In genomic region chr3:170102421-170102820, GRCh38 we compare ENCODE assay signal across 15 cellular contexts.
DNase-seq lines count a peak whose midpoint lies in the region; ATAC-seq, FAIRE-seq and TF ChIP-seq lines count a peak whose summit lies in the region.
"Had no signal": no experiment of that assay in that cellular context is flagged by ENCODE, and none has a peak within 500 bp of the region (broad histone marks: within the 10 kb centered on the region; RNA-seq: fewer than 3 reads in every experiment).

No MANE protein-coding gene starts in this region.

- no peaks in the 10 kb centered on the region for H3K9me3 Mint-ChIP-seq in activated CD4-positive, alpha-beta T cell treated with anti-CD3 and anti-CD28 coated beads for 36 hours (ENCODE audit: low read depth)
- H3K9me3 Mint-ChIP-seq in stimulated activated effector memory CD8-positive, alpha-beta T cell treated with anti-CD3 and anti-CD28 coated beads, Interleukin-12 subunit alpha, Interleukin-12 subunit beta, amount 100 ng/mL, for 72 hours, result no peaks in the 10 kb centered on the region
- H3K9me3 Mint-ChIP-seq: CD4-positive, CD25-positive, alpha-beta regulatory T cell; IgD-negative memory B cell had no signal

- H3K4me1 Mint-ChIP-seq in activated CD4-positive, alpha-beta T cell treated with anti-CD3 and anti-CD28 coated beads for 36 hours, result peaks cover 18% of the 10 kb centered on the region
- peaks cover 11% of the 10 kb centered on the region for H3K4me1 Mint-ChIP-seq in stimulated activated effector memory CD8-positive, alpha-beta T cell treated with anti-CD3 and anti-CD28 coated beads, Interleukin-12 subunit alpha, Interleukin-12 subunit beta, amount 100 ng/mL, for 72 hours

- no peak for TF ChIP-seq POLR2A in GM12891 (IDR thresholded peaks at IDR 0.05; ENCODE audit: low read depth, low read length)

- no peaks in the 10 kb centered on the region for H3K27me3 Mint-ChIP-seq in activated CD4-positive, alpha-beta T cell treated with anti-CD3 and anti-CD28 coated beads for 36 hours
- H3K27me3 Mint-ChIP-seq: CD4-positive, CD25-positive, alpha-beta regulatory T cell; IgD-negative memory B cell had no signal

- CTCF ChIA-PET in activated CD4-positive, alpha-beta T cell treated with anti-CD3 and anti-CD28 coated beads for 36 hours (lab: Charles Lee), result no interaction called here

- no peak overlapping the region for H3K4me3 Mint-ChIP-seq in activated CD4-positive, alpha-beta T cell treated with anti-CD3 and anti-CD28 coated beads for 36 hours
- no peak overlapping the region for H3K4me3 Mint-ChIP-seq in stimulated activated effector memory CD8-positive, alpha-beta T cell treated with anti-CD3 and anti-CD28 coated beads, Interleukin-12 subunit alpha, Interleukin-12 subunit beta, amount 100 ng/mL, for 72 hours
- H3K4me3 Mint-ChIP-seq: CD4-positive, CD25-positive, alpha-beta regulatory T cell; IgD-negative memory B cell had no signal

- peaks cover 38% of the 10 kb centered on the region for H3K36me3 Mint-ChIP-seq in activated CD4-positive, alpha-beta T cell treated with anti-CD3 and anti-CD28 coated beads for 36 hours (ENCODE audit: low read depth)
- peaks cover 97% of the 10 kb centered on the region for H3K36me3 Mint-ChIP-seq in stimulated activated effector memory CD8-positive, alpha-beta T cell treated with anti-CD3 and anti-CD28 coated beads, Interleukin-12 subunit alpha, Interleukin-12 subunit beta, amount 100 ng/mL, for 72 hours

- POLR2A ChIA-PET in activated CD4-positive, alpha-beta T cell treated with anti-CD3 and anti-CD28 coated beads for 36 hours (lab: Charles Lee), result no interaction called here

- FAIRE-seq in GM12891 (lab: Jason Lieb, UNC), result peak; percentile 54
- FAIRE-seq: H54 had no signal

- H3K27ac Mint-ChIP-seq in activated CD4-positive, alpha-beta T cell treated with anti-CD3 and anti-CD28 coated beads for 36 hours, result peak overlapping the region; percentile 67
- H3K27ac Mint-ChIP-seq in stimulated activated effector memory CD8-positive, alpha-beta T cell treated with anti-CD3 and anti-CD28 coated beads, Interleukin-12 subunit alpha, Interleukin-12 subunit beta, amount 100 ng/mL, for 72 hours, result peak overlapping the region; percentile 58
- H3K27ac Mint-ChIP-seq: IgD-negative memory B cell had no signal

- DNase-seq in activated CD4-positive, alpha-beta T cell treated with anti-CD3 and anti-CD28 coated beads for 36 hours, result no peak
- DNase-seq in activated CD4-positive, alpha-beta T cell treated with anti-CD3 and anti-CD28 coated beads, Interleukin-2, amount 50 U/mL, for 4 hours, result no peak
- DNase-seq in GM12891 (ENCODE audit: insufficient read length, low spot score) (no peak), hippocampal formation (lab: John Stamatoyannopoulos, UW) (peak; percentile 2 to 25), NCI-H1436 treated with DMSO at 0.1 percent for 48 hours (lab: John Stamatoyannopoulos, UW) (no peak)
- no peak for DNase-seq in stimulated activated effector memory CD8-positive, alpha-beta T cell treated with anti-CD3 and anti-CD28 coated beads, Interleukin-12 subunit alpha, Interleukin-12 subunit beta, amount 100 ng/mL, for 72 hours (ENCODE audit: low spot score in 2 of 2)
- DNase-seq in stimulated activated CD4-positive, alpha-beta T cell treated with anti-CD3 and anti-CD28 coated beads, Interleukin-2, amount 100 ng/mL, for 24 hours, result no peak
- DNase-seq: AML-193; CD4-positive, CD25-positive, alpha-beta regulatory T cell; DMS79; GM23248 had no signal

- intact Hi-C loops in activated CD4-positive, alpha-beta T cell treated with anti-CD3 and anti-CD28 coated beads for 36 hours (cut with DNase I, micrococcal nuclease), result no loop called here

- ATAC-seq in activated CD4-positive, alpha-beta T cell treated with anti-CD3 and anti-CD28 coated beads for 36 hours, result no peak
- no peak for ATAC-seq in stimulated activated effector memory CD8-positive, alpha-beta T cell treated with anti-CD3 and anti-CD28 coated beads, Interleukin-12 subunit alpha, Interleukin-12 subunit beta, amount 100 ng/mL, for 72 hours
- no peak for ATAC-seq in GM21381 (IDR thresholded peaks at IDR 0.05; ENCODE audit: unreplicated experiment)
- ATAC-seq: HCT116 had no signal

TF ChIP-seq in GM12891, 5 proteins besides CTCF, POLR2A, EP300 and RAD21:
- TF ChIP-seq PAX5 (IDR thresholded peaks at IDR 0.05; ENCODE audit: insufficient read depth, low read length, severe bottlenecking) (no peak), TAF1 (IDR thresholded peaks at IDR 0.05; ENCODE audit: low read depth, low read length) (no peak), SPI1 (IDR thresholded peaks at IDR 0.05; ENCODE audit: low read depth, low read length) (no peak), POLR2AphosphoS5 (IDR thresholded peaks at IDR 0.05; ENCODE audit: low read depth, low read length) (no peak), POU2F2 (IDR thresholded peaks at IDR 0.05; ENCODE audit: low read depth, low read length) (no peak)
TF ChIP-seq in GM12891: peak in this region for 0.

Comparison
In these comparisons a context has a peak if more than half of its experiments do, and no peak if none do; other contexts are left out.
1. DNase-seq: peak in hippocampal formation (2 of 2); none in activated CD4-positive, alpha-beta T cell treated with anti-CD3 and anti-CD28 coated beads for 36 hours (single experiment), activated CD4-positive, alpha-beta T cell treated with anti-CD3 and anti-CD28 coated beads, Interleukin-2, amount 50 U/mL, for 4 hours (0 of 2), GM12891 (single experiment), stimulated activated effector memory CD8-positive, alpha-beta T cell treated with anti-CD3 and anti-CD28 coated beads, Interleukin-12 subunit alpha, Interleukin-12 subunit beta, amount 100 ng/mL, for 72 hours (0 of 2), stimulated activated CD4-positive, alpha-beta T cell treated with anti-CD3 and anti-CD28 coated beads, Interleukin-2, amount 100 ng/mL, for 24 hours (0 of 2) and NCI-H1436 treated with DMSO at 0.1 percent for 48 hours (single experiment).